24 cellular contexts compared by ENCODE assay signal in genomic region chr1:85836736-85837135, GRCh38.
"Had no signal": no experiment of that assay in that cellular context is flagged by ENCODE, and none has a peak within 500 bp of the region (broad histone marks: within the 10 kb centered on the region; RNA-seq: fewer than 3 reads in every experiment).

No MANE protein-coding gene starts in this region.

- H3K9me3 Mint-ChIP-seq: activated T-cell treated with anti-CD3 and anti-CD28 coated beads, Interleukin-2, amount 50 U/mL, for 24 hours; activated T-helper 1 cell treated with anti-CD3 and anti-CD28 coated beads, Interleukin-12 subunit alpha, Interleukin-12 subunit beta, Interleukin-2, Interleukin-4 antibody, amounts not matched to agents 30 ng/mL and 10 ng/mL and 1 ng/mL, durations not matched to agents 14 hours and 24 hours and 36 hours; IgD-negative memory B cell; T-helper 1 cell treated with Interleukin-12 subunit alpha and Interleukin-12 subunit beta and Interleukin-4 antibody, amounts not matched to agents 30 μg/mL and 1 μg/mL, for 36 hours had no signal

- H3K27ac Mint-ChIP-seq: activated CD4-positive, alpha-beta T cell treated with anti-CD3 and anti-CD28 coated beads for 36 hours; activated CD8-positive, alpha-beta memory T cell treated with anti-CD3 and anti-CD28 coated beads, Interleukin-2, amount 10 ng/mL, durations not matched to agents 7 days and 5 days; activated naive CD4-positive, alpha-beta T cell treated with anti-CD3 and anti-CD28 coated beads, Interleukin-2, amount 50 U/mL, for 24 hours; activated T-cell treated with anti-CD3 and anti-CD28 coated beads, Interleukin-2, amount 50 U/mL, for 24 hours; activated T-helper 1 cell treated with anti-CD3 and anti-CD28 coated beads, Interleukin-12 subunit alpha, Interleukin-12 subunit beta, Interleukin-2, Interleukin-4 antibody, amounts not matched to agents 30 ng/mL and 10 ng/mL and 1 ng/mL, durations not matched to agents 14 hours and 24 hours and 36 hours; IgD-negative memory B cell; T-helper 1 cell treated with Interleukin-12 subunit alpha and Interleukin-12 subunit beta and Interleukin-4 antibody, amounts not matched to agents 30 μg/mL and 1 μg/mL, for 36 hours had no signal

- H3K27ac ChIP-seq: WERI-Rb-1 had no signal

- H3K9me2 ChIP-seq: SK-N-SH had no signal

- H3K9me3 ChIP-seq: SK-N-SH had no signal

- H3K36me3 ChIP-seq: WERI-Rb-1 had no signal

- DNase-seq: activated CD4-positive, alpha-beta T cell treated with anti-CD3 and anti-CD28 coated beads for 36 hours; activated CD8-positive, alpha-beta memory T cell treated with anti-CD3 and anti-CD28 coated beads, Interleukin-2, amount 10 ng/mL, durations not matched to agents 7 days and 5 days; activated effector memory CD4-positive, alpha-beta T cell treated with Interleukin-2 at 50 U/mL for 16 hours; activated naive CD4-positive, alpha-beta T cell; activated T-cell treated with anti-CD3 and anti-CD28 coated beads, Interleukin-2, amount 50 U/mL, for 24 hours; aorta; central memory CD4-positive, alpha-beta T cell; KG1; MV-4-11; NCI-H1092 treated with DMSO at 0.1 percent for 48 hours; NCI-H1417 treated with DMSO at 0.1 percent for 48 hours; NCI-H1694; NCI-H2029; NCI-H2107; NCI-H2171 treated with DMSO at 0.1 percent for 48 hours; NCI-H226; NCI-H526; RPMI8226; SK-N-SH; WERI-Rb-1 had no signal

- H3K36me3 Mint-ChIP-seq: activated CD8-positive, alpha-beta memory T cell treated with anti-CD3 and anti-CD28 coated beads, Interleukin-2, amount 10 ng/mL, durations not matched to agents 7 days and 5 days; activated naive CD4-positive, alpha-beta T cell treated with anti-CD3 and anti-CD28 coated beads, Interleukin-2, amount 50 U/mL, for 24 hours; IgD-negative memory B cell had no signal

- H3K4me3 Mint-ChIP-seq: activated CD4-positive, alpha-beta T cell treated with anti-CD3 and anti-CD28 coated beads for 36 hours; activated CD8-positive, alpha-beta memory T cell treated with anti-CD3 and anti-CD28 coated beads, Interleukin-2, amount 10 ng/mL, durations not matched to agents 7 days and 5 days; activated naive CD4-positive, alpha-beta T cell treated with anti-CD3 and anti-CD28 coated beads, Interleukin-2, amount 50 U/mL, for 24 hours; activated T-cell treated with anti-CD3 and anti-CD28 coated beads, Interleukin-2, amount 50 U/mL, for 24 hours; activated T-helper 1 cell treated with anti-CD3 and anti-CD28 coated beads, Interleukin-12 subunit alpha, Interleukin-12 subunit beta, Interleukin-2, Interleukin-4 antibody, amounts not matched to agents 30 ng/mL and 10 ng/mL and 1 ng/mL, durations not matched to agents 14 hours and 24 hours and 36 hours; IgD-negative memory B cell; T-helper 1 cell treated with Interleukin-12 subunit alpha and Interleukin-12 subunit beta and Interleukin-4 antibody, amounts not matched to agents 30 μg/mL and 1 μg/mL, for 36 hours had no signal

- H3K4me2 ChIP-seq: SK-N-SH had no signal

- H3K4me1 Mint-ChIP-seq: activated CD4-positive, alpha-beta T cell treated with anti-CD3 and anti-CD28 coated beads for 36 hours; activated CD8-positive, alpha-beta memory T cell treated with anti-CD3 and anti-CD28 coated beads, Interleukin-2, amount 10 ng/mL, durations not matched to agents 7 days and 5 days; activated naive CD4-positive, alpha-beta T cell treated with anti-CD3 and anti-CD28 coated beads, Interleukin-2, amount 50 U/mL, for 24 hours had no signal

- H3K9ac ChIP-seq: SK-N-SH had no signal

- H3K27me3 Mint-ChIP-seq: activated CD8-positive, alpha-beta memory T cell treated with anti-CD3 and anti-CD28 coated beads, Interleukin-2, amount 10 ng/mL, durations not matched to agents 7 days and 5 days; activated T-cell treated with anti-CD3 and anti-CD28 coated beads, Interleukin-2, amount 50 U/mL, for 24 hours had no signal
